Comparison of ENCODE assay signal across 8 cellular contexts in the genomic region with DNA sequence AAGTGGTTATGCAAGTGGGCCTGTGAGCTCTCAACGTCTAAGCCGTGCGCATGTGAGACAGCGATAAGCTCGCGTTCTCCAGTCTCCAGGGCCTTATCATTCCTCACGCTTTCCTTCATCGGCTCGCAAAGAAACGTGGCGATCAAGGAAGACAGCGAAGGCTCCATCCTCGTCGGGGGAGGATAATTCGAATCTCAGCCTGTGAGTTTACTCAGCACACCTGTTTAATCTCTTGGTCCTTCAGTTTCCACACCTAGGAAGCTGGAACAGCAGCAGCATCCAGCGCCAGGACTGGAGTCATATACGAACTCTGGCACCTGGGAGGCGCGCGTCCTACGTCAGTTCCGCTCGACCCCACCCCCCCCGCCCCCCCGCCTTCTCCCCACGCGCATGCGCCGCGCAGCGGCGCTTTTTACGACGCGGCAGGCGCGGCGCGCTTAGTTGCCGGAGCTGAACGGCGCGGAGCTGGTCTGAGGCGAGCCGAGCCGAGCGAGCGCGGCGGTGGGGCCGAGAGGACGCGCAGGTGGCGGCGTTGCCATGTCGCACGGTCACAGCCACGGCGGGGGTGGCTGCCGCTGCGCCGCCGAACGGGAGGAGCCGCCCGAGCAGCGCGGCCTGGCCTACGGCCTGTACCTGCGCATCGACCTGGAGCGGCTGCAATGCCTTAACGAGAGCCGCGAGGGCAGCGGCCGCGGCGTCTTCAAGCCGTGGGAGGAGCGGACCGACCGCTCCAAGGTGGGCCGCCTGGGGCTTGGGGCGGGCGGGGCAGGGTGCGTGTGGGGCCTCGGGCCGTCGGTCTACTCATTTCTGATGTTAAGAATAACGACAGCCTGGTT. TPM values are rescaled to one million over a fixed set of nuclear protein-coding genes. Genes with fewer than 3 reads are reported as not detected.
DNase-seq lines count a peak whose midpoint lies in the region; ATAC-seq lines count a peak whose summit lies in the region.

A gene with protein sequence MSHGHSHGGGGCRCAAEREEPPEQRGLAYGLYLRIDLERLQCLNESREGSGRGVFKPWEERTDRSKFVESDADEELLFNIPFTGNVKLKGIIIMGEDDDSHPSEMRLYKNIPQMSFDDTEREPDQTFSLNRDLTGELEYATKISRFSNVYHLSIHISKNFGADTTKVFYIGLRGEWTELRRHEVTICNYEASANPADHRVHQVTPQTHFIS (plus strand): TSS at position 440 of the 836 bp plus-strand sequence. CDS start 98 bp downstream, at position 538.

- peak; percentile 69 for ATAC-seq in GM19438 (IDR thresholded peaks at IDR 0.05; ENCODE audit: low read depth, unreplicated experiment)

- DNase-seq in C1 segment of cervical spinal cord (lab: John Stamatoyannopoulos, UW) (peak in 13 of 14 donors; percentile 46 to 87 (median 71)), HT1080 (ENCODE audit: low read depth) (peak; percentile 60), medulla oblongata (ENCODE audit: extremely low spot score) (peak; percentile 86)
- peak; percentile 76 for DNase-seq in NK-92 treated with Interleukin-12 subunit alpha and Interleukin-12 subunit beta, amount 100 ng/mL, for 24 hours (lab: John Stamatoyannopoulos, UW)
- DNase-seq in activated CD8-positive, alpha-beta memory T cell treated with anti-CD3 and anti-CD28 coated beads for 1 hour (ENCODE audit: extremely low read depth in 1 of 2, low read depth in 1 of 2) = peak; percentile 31 to 66
- peak; percentile 69 for DNase-seq in effector CD8-positive, alpha-beta T cell (lab: John Stamatoyannopoulos, UW)
- peak; percentile 63 to 77 (median 63) for DNase-seq in stimulated activated CD4-positive, alpha-beta T cell treated with anti-CD3 and anti-CD28 coated beads, TNF-alpha, amount 100 ng/mL, for 48 hours (ENCODE audit: low read depth in 3 of 3)

RNA-seq across cellular contexts. Expression of the gene that starts here (rescaled TPM):
- 124 and 129 TPM in 2 replicates for total RNA-seq in HT1080 (2014; rRNA removed; shearing (Covaris generic))
- polyA plus RNA-seq in HT1080 (2015; cell fraction: cytosol; rRNA removed) = 62.4 and 64.2 TPM in 2 replicates
- 39.7 and 42.5 TPM in 2 replicates for polyA plus RNA-seq in HT1080 (2015; cell fraction: nucleus; rRNA removed)

Comparison
In these comparisons a context has a peak if more than half of its experiments do, and no peak if none do; other contexts are left out.
1. Peak in every context shown above with its lines: DNase-seq and ATAC-seq.